ENCODE assay signal across 27 cellular contexts in genomic region chr11:76217653-76218160, GRCh38. TPM values are rescaled to one million over a fixed set of nuclear protein-coding genes. Genes with fewer than 3 reads are reported as not detected.
DNase-seq lines count a peak whose midpoint lies in the region; ATAC-seq, FAIRE-seq and TF ChIP-seq lines count a peak whose summit lies in the region.
"Had no signal": no experiment of that assay in that cellular context is flagged by ENCODE, and none has a peak within 500 bp of the region (broad histone marks: within the 10 kb centered on the region; RNA-seq: fewer than 3 reads in every experiment).

No MANE protein-coding gene starts in this region.

- peak; percentile 64 for DNase-seq in NCI-H1092 treated with DMSO at 0.1 percent for 48 hours (lab: John Stamatoyannopoulos, UW)
- DNase-seq in NCI-H1092 (lab: John Stamatoyannopoulos, UW), result no peak
- DNase-seq in NCI-H1417 treated with DMSO at 0.1 percent for 48 hours (lab: John Stamatoyannopoulos, UW), result peak; percentile 85
- DNase-seq in NCI-H510A (lab: John Stamatoyannopoulos, UW), result peak; percentile 81
- DNase-seq in right cardiac atrium, result peak in 2 of 3 donors; percentile 9 to 27
- no peak for DNase-seq in neural progenitor cell (ENCODE audit: low spot score)
- no peak for DNase-seq in frontal cortex (ENCODE audit: low spot score in 2 of 2)
- no peak for DNase-seq in NOMO-1 treated with DMSO at 0.1 percent for 48 hours (lab: John Stamatoyannopoulos, UW; ENCODE audit: unreplicated experiment)
- DNase-seq: activated naive CD4-positive, alpha-beta T cell; activated T-cell treated with anti-CD3 and anti-CD28 coated beads, Interleukin-2, amount 50 U/mL, for 4 hours; body of pancreas; CD4-positive, alpha-beta T cell; DMS 273 treated with DMSO at 0.1 percent for 48 hours; GDM1; GM23248; naive thymus-derived CD4-positive, alpha-beta T cell; NCI-H1930; stimulated activated CD4-positive, alpha-beta T cell treated with anti-CD3 and anti-CD28 coated beads, Interleukin-2, amount 100 ng/mL, for 24 hours; upper lobe of left lung had no signal

- peaks cover 9% of the 10 kb centered on the region for H3K27me3 Mint-ChIP-seq in neural progenitor cell (ENCODE audit: insufficient read depth, low read depth)

- no peak for ATAC-seq in right cardiac atrium
- ATAC-seq: activated T-cell treated with anti-CD3 and anti-CD28 coated beads, Interleukin-2, amount 50 U/mL, for 4 hours; body of pancreas; naive thymus-derived CD4-positive, alpha-beta T cell; Panc1 had no signal

- no peaks in the 10 kb centered on the region for H3K4me1 ChIP-seq in right cardiac atrium (ENCODE audit: control insufficient read depth, insufficient read depth, low read length)
- peaks cover 3% of the 10 kb centered on the region for H3K4me1 ChIP-seq in neural progenitor cell
- H3K4me1 ChIP-seq: heart left ventricle, upper lobe of left lung had no signal

- no peak for TF ChIP-seq CTCF in neural progenitor cell (IDR thresholded peaks at IDR 0.05)

- peaks cover 14% of the 10 kb centered on the region for H3K4me1 Mint-ChIP-seq in neural progenitor cell

- no peaks in the 10 kb centered on the region for H3K79me2 ChIP-seq in neural progenitor cell (ENCODE audit: low read depth)

- H3K9me3 ChIP-seq in right cardiac atrium (ENCODE audit: control insufficient read depth, low read length) (no peaks in the 10 kb centered on the region), neural progenitor cell (ENCODE audit: low read depth) (no peaks in the 10 kb centered on the region)
- H3K9me3 ChIP-seq: body of pancreas, heart left ventricle, upper lobe of left lung had no signal

- FAIRE-seq in frontal cortex (lab: Jason Lieb, UNC), result no peak
- FAIRE-seq: GM18507 had no signal

- H3K9me3 Mint-ChIP-seq in neural progenitor cell, result no peaks in the 10 kb centered on the region
- H3K9me3 Mint-ChIP-seq: activated T-cell treated with anti-CD3 and anti-CD28 coated beads, Interleukin-2, amount 50 U/mL, for 4 hours; CD4-positive, alpha-beta T cell; T-helper 1 cell treated with Interleukin-12 subunit alpha and Interleukin-12 subunit beta and Interleukin-4 antibody, amounts not matched to agents 30 μg/mL and 1 μg/mL, for 36 hours had no signal

- H4K20me1 ChIP-seq in neural progenitor cell (ENCODE audit: low read depth), result no peaks in the 10 kb centered on the region

- H3K9ac ChIP-seq in neural progenitor cell, result no peak overlapping the region
- H3K9ac ChIP-seq: GM23248, KMS-11 had no signal

- no peak overlapping the region for H3K27ac Mint-ChIP-seq in neural progenitor cell
- H3K27ac Mint-ChIP-seq: CD4-positive, alpha-beta T cell; naive thymus-derived CD4-positive, alpha-beta T cell; T-helper 1 cell treated with Interleukin-12 subunit alpha and Interleukin-12 subunit beta and Interleukin-4 antibody, amounts not matched to agents 30 μg/mL and 1 μg/mL, for 36 hours had no signal

- H3K36me3 ChIP-seq in neural progenitor cell, result no peaks in the 10 kb centered on the region
- H3K36me3 ChIP-seq: heart left ventricle, upper lobe of left lung had no signal

- H2AFZ ChIP-seq in neural progenitor cell (replicated peaks), result no peak overlapping the region
- H2AFZ ChIP-seq: GM23248 had no signal

- no peaks in the 10 kb centered on the region for H3F3A ChIP-seq in neural progenitor cell (ENCODE audit: low read depth)

- H3K4me3 ChIP-seq in right cardiac atrium (ENCODE audit: low read length) (no peak overlapping the region), neural progenitor cell (no peak overlapping the region)
- H3K4me3 ChIP-seq: body of pancreas, GM23248, heart left ventricle, smooth muscle cell, upper lobe of left lung had no signal

- no peak overlapping the region for H3K4me3 Mint-ChIP-seq in neural progenitor cell
- H3K4me3 Mint-ChIP-seq: activated T-cell treated with anti-CD3 and anti-CD28 coated beads, Interleukin-2, amount 50 U/mL, for 4 hours; CD4-positive, alpha-beta T cell; naive thymus-derived CD4-positive, alpha-beta T cell; T-helper 1 cell treated with Interleukin-12 subunit alpha and Interleukin-12 subunit beta and Interleukin-4 antibody, amounts not matched to agents 30 μg/mL and 1 μg/mL, for 36 hours had no signal

- no peaks in the 10 kb centered on the region for H3K27me3 ChIP-seq in right cardiac atrium (ENCODE audit: control insufficient read depth, insufficient read depth)
- H3K27me3 ChIP-seq in neural progenitor cell, result peaks cover 21% of the 10 kb centered on the region
- H3K27me3 ChIP-seq: body of pancreas, upper lobe of left lung had no signal

- H3K27ac ChIP-seq in right cardiac atrium (ENCODE audit: low read length) (no peak overlapping the region), neural progenitor cell (no peak overlapping the region)
- H3K27ac ChIP-seq: 22Rv1, body of pancreas, GM23248, heart left ventricle, KMS-11, upper lobe of left lung had no signal

- no peak overlapping the region for H3K4me2 ChIP-seq in neural progenitor cell
- H3K4me2 ChIP-seq: KMS-11, smooth muscle cell had no signal

- WGBS in right cardiac atrium, result 83% methylated on average over 8 of the region's 8 CpGs

- no peaks in the 10 kb centered on the region for H3K36me3 Mint-ChIP-seq in neural progenitor cell
- H3K36me3 Mint-ChIP-seq: naive thymus-derived CD4-positive, alpha-beta T cell had no signal

- intact Hi-C loops in right cardiac atrium (cut with DNase I), result no loop called here

RNA-seq across cellular contexts. Expression of gene WNT11, which starts 11.4 kb away (rescaled TPM):
- total RNA-seq in right cardiac atrium, result 1 to 10 TPM; 2.1 to 7.1 (median 3.3) TPM
- 2.9 TPM for polyA plus RNA-seq in right cardiac atrium
- 0.26 and 0.59 TPM in 2 replicates for total RNA-seq in neural progenitor cell (ENCODE audit: low replicate concordance)
- total RNA-seq in frontal cortex, result 5.7 TPM
- total RNA-seq: GM23248, renal cortical epithelial cell had no signal
- polyA plus RNA-seq: GM23248 had no signal

Comparison
In these comparisons a context has a peak if more than half of its experiments do, and no peak if none do; other contexts are left out.
1. DNase-seq: peak in NCI-H1092 treated with DMSO at 0.1 percent for 48 hours (single experiment), NCI-H1417 treated with DMSO at 0.1 percent for 48 hours (single experiment), NCI-H510A (single experiment) and right cardiac atrium (2 of 3); none in NCI-H1092 (single experiment), neural progenitor cell (single experiment), frontal cortex (0 of 2) and NOMO-1 treated with DMSO at 0.1 percent for 48 hours (single experiment).